In genomic region chr3:88434001-88434400, GRCh38 we compare ENCODE assay signal across 21 cellular contexts.
DNase-seq lines count a peak whose midpoint lies in the region; ATAC-seq and TF ChIP-seq lines count a peak whose summit lies in the region.
"Had no signal": no experiment of that assay in that cellular context is flagged by ENCODE, and none has a peak within 500 bp of the region (broad histone marks: within the 10 kb centered on the region; RNA-seq: fewer than 3 reads in every experiment).

No MANE protein-coding gene starts in this region.

- peak overlapping the region; percentile 26; the same call in 1 of the 2 replicates for H3K4me2 ChIP-seq in DND-41 (ENCODE audit: insufficient read depth, low read length)

- H3K9me3 ChIP-seq in DND-41 (ENCODE audit: insufficient read depth, low read length, severe bottlenecking) (no peaks in the 10 kb centered on the region), suprapubic skin (no peaks in the 10 kb centered on the region)
- H3K9me3 ChIP-seq: MG63, neutrophil, uterus had no signal

- H3K36me3 Mint-ChIP-seq in activated T-helper 17 cell treated with anti-CD3 and anti-CD28 coated beads, Interleukin-2, amount 50 U/mL, for 72 hours (ENCODE audit: low read depth): no peaks in the 10 kb centered on the region
- no peaks in the 10 kb centered on the region for H3K36me3 Mint-ChIP-seq in stimulated activated effector memory CD8-positive, alpha-beta T cell treated with anti-CD3 and anti-CD28 coated beads, Interleukin-12 subunit alpha, Interleukin-12 subunit beta, amount 100 ng/mL, for 72 hours
- H3K36me3 Mint-ChIP-seq: activated naive CD8-positive, alpha-beta T cell treated with anti-CD3 and anti-CD28 coated beads, Interleukin-2, amount 10 ng/mL, durations not matched to agents 7 days and 5 days had no signal

- H3K27ac ChIP-seq in DND-41 (ENCODE audit: low read length) (no peak overlapping the region), suprapubic skin (no peak overlapping the region)
- H3K27ac ChIP-seq: foreskin keratinocyte, neutrophil, uterus had no signal

- no peak for TF ChIP-seq CTCF in DND-41 (IDR thresholded peaks at IDR 0.05; ENCODE audit: borderline replicate concordance, extremely low read depth, low read length, poor library complexity, severe bottlenecking)
- TF ChIP-seq CTCF in suprapubic skin (IDR thresholded peaks at IDR 0.05): no peak

- H3K4me3 Mint-ChIP-seq in activated T-helper 17 cell treated with anti-CD3 and anti-CD28 coated beads, Interleukin-2, amount 50 U/mL, for 72 hours: peak overlapping the region; percentile 43
- H3K4me3 Mint-ChIP-seq in stimulated activated effector memory CD8-positive, alpha-beta T cell treated with anti-CD3 and anti-CD28 coated beads, Interleukin-12 subunit alpha, Interleukin-12 subunit beta, amount 100 ng/mL, for 72 hours: no peak overlapping the region
- H3K4me3 Mint-ChIP-seq: activated naive CD8-positive, alpha-beta T cell treated with anti-CD3 and anti-CD28 coated beads, Interleukin-2, amount 10 ng/mL, durations not matched to agents 7 days and 5 days; effector memory CD8-positive, alpha-beta T cell; T-helper 2 cell treated with Interferon-gamma antibody and Interleukin-4, amounts not matched to agents 5 μg/mL and 100 μg/mL, for 36 hours had no signal

- H3K4me1 Mint-ChIP-seq in activated T-helper 17 cell treated with anti-CD3 and anti-CD28 coated beads, Interleukin-2, amount 50 U/mL, for 72 hours: peaks cover 4% of the 10 kb centered on the region
- no peaks in the 10 kb centered on the region for H3K4me1 Mint-ChIP-seq in stimulated activated effector memory CD8-positive, alpha-beta T cell treated with anti-CD3 and anti-CD28 coated beads, Interleukin-12 subunit alpha, Interleukin-12 subunit beta, amount 100 ng/mL, for 72 hours
- H3K4me1 Mint-ChIP-seq: activated naive CD8-positive, alpha-beta T cell treated with anti-CD3 and anti-CD28 coated beads, Interleukin-2, amount 10 ng/mL, durations not matched to agents 7 days and 5 days had no signal

- no peak for TF ChIP-seq EP300 in suprapubic skin (IDR thresholded peaks at IDR 0.05)

- H3K9me3 Mint-ChIP-seq in activated T-helper 17 cell treated with anti-CD3 and anti-CD28 coated beads, Interleukin-2, amount 50 U/mL, for 72 hours: no peaks in the 10 kb centered on the region
- H3K9me3 Mint-ChIP-seq in stimulated activated effector memory CD8-positive, alpha-beta T cell treated with anti-CD3 and anti-CD28 coated beads, Interleukin-12 subunit alpha, Interleukin-12 subunit beta, amount 100 ng/mL, for 72 hours: peaks cover 12% of the 10 kb centered on the region
- H3K9me3 Mint-ChIP-seq: activated naive CD8-positive, alpha-beta T cell treated with anti-CD3 and anti-CD28 coated beads, Interleukin-2, amount 10 ng/mL, durations not matched to agents 7 days and 5 days; T-helper 2 cell treated with Interferon-gamma antibody and Interleukin-4, amounts not matched to agents 5 μg/mL and 100 μg/mL, for 36 hours had no signal

- H3K79me2 ChIP-seq in DND-41 (ENCODE audit: insufficient read depth, low read length): no peaks in the 10 kb centered on the region

- peak overlapping the region; percentile 41; the same call in 1 of the 2 replicates for H2AFZ ChIP-seq in DND-41 (ENCODE audit: low read depth, low read length)

- no peak overlapping the region for H3K4me3 ChIP-seq in DND-41 (ENCODE audit: low read depth in 1 of 2, low read length in 2 of 2)
- no peak overlapping the region for H3K4me3 ChIP-seq in suprapubic skin
- H3K4me3 ChIP-seq: MG63, uterus had no signal

- H4K20me1 ChIP-seq in DND-41 (ENCODE audit: insufficient read depth, low read length): no peaks in the 10 kb centered on the region

- H3K27me3 ChIP-seq in DND-41 (ENCODE audit: insufficient read depth, low read length, poor library complexity) (no peaks in the 10 kb centered on the region), suprapubic skin (no peaks in the 10 kb centered on the region)
- H3K27me3 ChIP-seq: foreskin keratinocyte, MG63, neutrophil, uterus had no signal

- WGBS in suprapubic skin: 86% methylated on average over 2 of the region's 2 CpGs

- H3K36me3 ChIP-seq in DND-41 (ENCODE audit: insufficient read depth, low read length) (no peaks in the 10 kb centered on the region), suprapubic skin (no peaks in the 10 kb centered on the region)
- H3K36me3 ChIP-seq: MG63, neutrophil, uterus had no signal

- no peak overlapping the region for H3K9ac ChIP-seq in DND-41 (ENCODE audit: low read depth, low read length)

- H3K4me1 ChIP-seq in DND-41 (ENCODE audit: insufficient read depth, low read length): peaks cover 13% of the 10 kb centered on the region; the same call in 1 of the 2 replicates
- H3K4me1 ChIP-seq in suprapubic skin: no peaks in the 10 kb centered on the region
- H3K4me1 ChIP-seq: foreskin keratinocyte, uterus had no signal

- DNase-seq in DND-41 (no peak), suprapubic skin (ENCODE audit: low spot score in 2 of 2) (no peak), globus pallidus (ENCODE audit: low spot score) (no peak)
- no peak for DNase-seq in stimulated activated CD4-positive, alpha-beta T cell treated with anti-CD3 and anti-CD28 coated beads, Interleukin-2, amount 100 ng/mL, for 48 hours
- DNase-seq in stimulated activated effector memory CD8-positive, alpha-beta T cell treated with anti-CD3 and anti-CD28 coated beads, Interleukin-12 subunit alpha, Interleukin-12 subunit beta, amount 100 ng/mL, for 72 hours (ENCODE audit: low spot score in 2 of 2): no peak
- DNase-seq: activated CD4-positive, alpha-beta T cell treated with anti-CD3 and anti-CD28 coated beads for 4 hours; activated naive CD8-positive, alpha-beta T cell treated with anti-CD3 and anti-CD28 coated beads, Interleukin-2, amount 10 ng/mL, durations not matched to agents 7 days and 5 days; effector memory CD8-positive, alpha-beta T cell; foreskin keratinocyte; GF-D8; mammary epithelial cell; MG63; NCI-H2029 treated with DMSO at 0.1 percent for 48 hours; stimulated activated CD4-positive, alpha-beta T cell treated with anti-CD3 and anti-CD28 coated beads, Interleukin-4, amount 100 ng/mL, for 24 hours; uterus had no signal

- TF ChIP-seq POLR2A in suprapubic skin (IDR thresholded peaks at IDR 0.05): no peak

- ATAC-seq in DND-41 (ENCODE audit: insufficient read depth, low read depth): no peak
- ATAC-seq in GM21360 (IDR thresholded peaks at IDR 0.05; ENCODE audit: unreplicated experiment): peak; percentile 31
- peak; percentile 16 for ATAC-seq in HG03103 (IDR thresholded peaks at IDR 0.05; ENCODE audit: low read depth, unreplicated experiment)
- ATAC-seq in activated T-helper 17 cell treated with anti-CD3 and anti-CD28 coated beads, Interleukin-2, amount 50 U/mL, for 72 hours (replicated peaks): no peak
- no peak for ATAC-seq in stimulated activated effector memory CD8-positive, alpha-beta T cell treated with anti-CD3 and anti-CD28 coated beads, Interleukin-12 subunit alpha, Interleukin-12 subunit beta, amount 100 ng/mL, for 72 hours
- ATAC-seq: effector memory CD8-positive, alpha-beta T cell; foreskin keratinocyte; sciatic nerve had no signal

- H3K27me3 Mint-ChIP-seq in activated T-helper 17 cell treated with anti-CD3 and anti-CD28 coated beads, Interleukin-2, amount 50 U/mL, for 72 hours: no peaks in the 10 kb centered on the region
- H3K27me3 Mint-ChIP-seq: activated naive CD8-positive, alpha-beta T cell treated with anti-CD3 and anti-CD28 coated beads, Interleukin-2, amount 10 ng/mL, durations not matched to agents 7 days and 5 days; effector memory CD8-positive, alpha-beta T cell had no signal

- H3K27ac Mint-ChIP-seq in activated T-helper 17 cell treated with anti-CD3 and anti-CD28 coated beads, Interleukin-2, amount 50 U/mL, for 72 hours: peak overlapping the region; percentile 41
- H3K27ac Mint-ChIP-seq in stimulated activated effector memory CD8-positive, alpha-beta T cell treated with anti-CD3 and anti-CD28 coated beads, Interleukin-12 subunit alpha, Interleukin-12 subunit beta, amount 100 ng/mL, for 72 hours: no peak overlapping the region
- H3K27ac Mint-ChIP-seq: activated naive CD8-positive, alpha-beta T cell treated with anti-CD3 and anti-CD28 coated beads, Interleukin-2, amount 10 ng/mL, durations not matched to agents 7 days and 5 days; effector memory CD8-positive, alpha-beta T cell; T-helper 2 cell treated with Interferon-gamma antibody and Interleukin-4, amounts not matched to agents 5 μg/mL and 100 μg/mL, for 36 hours had no signal

Comparison
In these comparisons a context has a peak if more than half of its experiments do, and no peak if none do; other contexts are left out.
1. ATAC-seq: peak in GM21360 (single experiment) and HG03103 (single experiment); none in DND-41 (single experiment), activated T-helper 17 cell treated with anti-CD3 and anti-CD28 coated beads, Interleukin-2, amount 50 U/mL, for 72 hours (single experiment) and stimulated activated effector memory CD8-positive, alpha-beta T cell treated with anti-CD3 and anti-CD28 coated beads, Interleukin-12 subunit alpha, Interleukin-12 subunit beta, amount 100 ng/mL, for 72 hours (single experiment).